28 cellular contexts compared by ENCODE assay signal in the genomic region with DNA sequence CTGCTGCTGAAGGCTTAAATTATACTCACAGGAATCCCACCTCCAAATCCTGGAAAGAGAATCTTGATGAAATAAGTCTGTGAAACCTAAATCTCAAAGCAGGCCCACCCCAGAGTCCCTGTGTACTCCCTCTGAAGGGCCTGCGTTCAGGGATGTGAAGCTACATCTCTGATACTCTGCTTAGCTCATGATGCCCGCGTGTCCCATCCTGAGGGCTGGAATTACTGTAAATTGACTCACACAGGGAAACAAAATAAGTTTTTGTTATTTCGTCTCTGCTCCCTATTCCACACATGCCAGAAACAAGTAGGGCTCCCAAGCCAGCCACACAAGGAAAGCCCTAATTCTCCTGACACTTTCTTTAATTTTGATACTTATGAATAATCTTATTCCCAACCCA.
"Had no signal": no experiment of that assay in that cellular context is flagged by ENCODE, and none has a peak within 500 bp of the region (broad histone marks: within the 10 kb centered on the region; RNA-seq: fewer than 3 reads in every experiment).

No MANE protein-coding gene starts in this region.

- H3K4me3 Mint-ChIP-seq: naive thymus-derived CD8-positive, alpha-beta T cell; natural killer cell treated with Interleukin-12 subunit alpha and Interleukin-12 subunit beta and Interleukin-15 and Interleukin-18, amount 100 ng/mL, for 72 hours; nephron progenitor cell; neural crest cell; stimulated activated effector memory CD8-positive, alpha-beta T cell treated with anti-CD3 and anti-CD28 coated beads, Interleukin-12 subunit alpha, Interleukin-12 subunit beta, amount 100 ng/mL, for 72 hours; stimulated activated naive B cell treated with anti-CD40 and anti-IgM and Interleukin-4, amounts not matched to agents 10 μg/mL and 1 μg/mL and 100 μg/mL, for 72 hours; stimulated activated naive CD8-positive, alpha-beta T cell treated with anti-CD3 and anti-CD28 coated beads, Interleukin-15, Interleukin-2, amounts not matched to agents 100 ng/mL and 50 ng/mL, for 24 hours; type B pancreatic cell had no signal

- DNase-seq: naive B cell; naive thymus-derived CD8-positive, alpha-beta T cell; nephron progenitor cell; nucleus accumbens; pancreas; right cardiac atrium; right lobe of liver; sigmoid colon; small intestine; spleen; stimulated activated CD4-positive, alpha-beta T cell treated with anti-CD3 and anti-CD28 coated beads, Interleukin-12 subunit alpha, Interleukin-12 subunit beta, amount 100 ng/mL, for 4 hours; stimulated activated CD4-positive, alpha-beta T cell treated with anti-CD3 and anti-CD28 coated beads, Interleukin-1b, Interleukin-23, amount 100 ng/mL, for 48 hours; stimulated activated CD4-positive, alpha-beta T cell treated with anti-CD3 and anti-CD28 coated beads, Interleukin-4, amount 100 ng/mL, for 1 hour; stimulated activated naive B cell treated with anti-CD40 and anti-IgM and Interleukin-4, amounts not matched to agents 10 μg/mL and 1 μg/mL and 100 μg/mL, for 72 hours; stimulated activated naive CD4-positive, alpha-beta T cell treated with Interleukin-2 at 50 U/mL for 16 hours; stomach; thyroid gland; upper lobe of right lung; uterus had no signal

- H3K27me3 Mint-ChIP-seq: stimulated activated naive B cell treated with anti-CD40 and anti-IgM and Interleukin-4, amounts not matched to agents 10 μg/mL and 1 μg/mL and 100 μg/mL, for 72 hours had no signal

- H3K4me1 ChIP-seq: pancreas, prostate gland, right lobe of liver, thyroid gland, tibial nerve, upper lobe of right lung, uterus had no signal

- H3K9me3 ChIP-seq: neutrophil, pancreas, prostate gland, right lobe of liver, sigmoid colon, spleen, stomach, thoracic aorta, thyroid gland, tibial nerve, upper lobe of right lung, uterus had no signal

- H3K4me3 ChIP-seq: pancreas, prostate gland, right lobe of liver, sigmoid colon, spleen, stomach, thoracic aorta, thyroid gland, tibial nerve, upper lobe of right lung, uterus had no signal

- H3K27ac ChIP-seq: pancreas, prostate gland, right lobe of liver, sigmoid colon, spleen, stomach, thoracic aorta, thyroid gland, tibial nerve, upper lobe of right lung had no signal

- H3K4me1 Mint-ChIP-seq: stimulated activated effector memory CD8-positive, alpha-beta T cell treated with anti-CD3 and anti-CD28 coated beads, Interleukin-12 subunit alpha, Interleukin-12 subunit beta, amount 100 ng/mL, for 72 hours had no signal

- H3K27me3 ChIP-seq: neutrophil, pancreas, right lobe of liver, sigmoid colon, spleen, stomach, thyroid gland, tibial nerve, upper lobe of right lung, uterus had no signal

- H3K36me3 Mint-ChIP-seq: naive B cell; naive thymus-derived CD8-positive, alpha-beta T cell; stimulated activated effector memory CD8-positive, alpha-beta T cell treated with anti-CD3 and anti-CD28 coated beads, Interleukin-12 subunit alpha, Interleukin-12 subunit beta, amount 100 ng/mL, for 72 hours; stimulated activated naive B cell treated with anti-CD40 and anti-IgM and Interleukin-4, amounts not matched to agents 10 μg/mL and 1 μg/mL and 100 μg/mL, for 72 hours; type B pancreatic cell had no signal

- FAIRE-seq: pancreas, small intestine had no signal

- ATAC-seq: naive thymus-derived CD8-positive, alpha-beta T cell; natural killer cell treated with Interleukin-12 subunit alpha and Interleukin-12 subunit beta and Interleukin-15 and Interleukin-18, amount 100 ng/mL, for 72 hours; pancreas; right cardiac atrium; right lobe of liver; stimulated activated effector memory CD8-positive, alpha-beta T cell treated with anti-CD3 and anti-CD28 coated beads, Interleukin-12 subunit alpha, Interleukin-12 subunit beta, amount 100 ng/mL, for 72 hours; stimulated activated naive B cell treated with anti-CD40 and anti-IgM and Interleukin-4, amounts not matched to agents 10 μg/mL and 1 μg/mL and 100 μg/mL, for 72 hours; upper lobe of right lung had no signal

- H3K36me3 ChIP-seq: neutrophil, pancreas, prostate gland, right lobe of liver, sigmoid colon, spleen, stomach, thoracic aorta, thyroid gland, tibial nerve, upper lobe of right lung, uterus had no signal

- H3K27ac Mint-ChIP-seq: naive B cell; naive thymus-derived CD8-positive, alpha-beta T cell; natural killer cell treated with Interleukin-12 subunit alpha and Interleukin-12 subunit beta and Interleukin-15 and Interleukin-18, amount 100 ng/mL, for 72 hours; nephron progenitor cell; stimulated activated effector memory CD8-positive, alpha-beta T cell treated with anti-CD3 and anti-CD28 coated beads, Interleukin-12 subunit alpha, Interleukin-12 subunit beta, amount 100 ng/mL, for 72 hours; stimulated activated naive B cell treated with anti-CD40 and anti-IgM and Interleukin-4, amounts not matched to agents 10 μg/mL and 1 μg/mL and 100 μg/mL, for 72 hours; stimulated activated naive CD8-positive, alpha-beta T cell treated with anti-CD3 and anti-CD28 coated beads, Interleukin-15, Interleukin-2, amounts not matched to agents 100 ng/mL and 50 ng/mL, for 24 hours; type B pancreatic cell had no signal
